Comparison of ENCODE assay signal across 12 cellular contexts in the genomic region with DNA sequence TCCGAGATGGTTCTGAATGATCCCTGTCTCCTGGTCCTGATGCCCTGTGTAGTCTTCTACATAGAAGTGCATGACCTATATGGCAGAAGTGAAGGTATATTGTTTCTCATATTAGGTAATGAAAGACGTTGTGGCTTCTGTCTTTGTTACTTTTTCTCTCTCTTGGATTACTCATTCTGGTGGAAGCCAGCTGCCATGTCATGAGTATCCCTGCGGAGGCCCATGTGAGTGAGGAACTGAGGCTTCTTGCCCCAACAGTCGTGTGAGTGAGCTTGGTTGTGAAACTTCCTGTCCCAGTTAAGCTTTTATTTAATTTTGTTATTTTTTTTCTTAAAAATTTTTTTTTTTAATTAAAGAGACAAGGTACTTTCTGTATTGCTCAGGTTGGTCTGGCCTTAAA.
DNase-seq lines count a peak whose midpoint lies in the region; ATAC-seq and TF ChIP-seq lines count a peak whose summit lies in the region.
"Had no signal": no experiment of that assay in that cellular context is flagged by ENCODE, and none has a peak within 500 bp of the region (broad histone marks: within the 10 kb centered on the region; RNA-seq: fewer than 3 reads in every experiment).

No MANE protein-coding gene starts in this region.

- peak; percentile 35 for DNase-seq in AG08395 (ENCODE audit: low spot score)
- DNase-seq in HS-5 (ENCODE audit: low read depth), result peak; percentile 58
- peak; percentile 86 for DNase-seq in amniotic epithelial cell (ENCODE audit: low read depth)
- peak; percentile 13 for DNase-seq in hepatic stellate cell (ENCODE audit: low spot score)
- DNase-seq in stimulated activated CD4-positive, alpha-beta T cell treated with anti-CD3 and anti-CD28 coated beads, Interleukin-1b, Interleukin-23, amount 100 ng/mL, for 48 hours, result no peak
- DNase-seq in spleen, result no peak
- DNase-seq: activated CD4-positive, alpha-beta memory T cell treated with anti-CD3 and anti-CD28 coated beads, Interleukin-2, amount 10 ng/mL, durations not matched to agents 7 days and 5 days; kidney glomerular epithelial cell; NCI-H1930; OCI-M1 had no signal

- no peak for ATAC-seq in activated CD4-positive, CD25-positive, alpha-beta regulatory T cell treated with anti-CD3 and anti-CD28 coated beads, Interleukin-2, amount 50 U/mL, for 24 hours
- ATAC-seq in HG03045 (IDR thresholded peaks at IDR 0.05; ENCODE audit: unreplicated experiment), result no peak

- peaks cover 0 to 100% (median 50%) of the 10 kb centered on the region in 6 donors for H3K36me3 ChIP-seq in spleen

- WGBS in spleen, 5 donors, result 45 to 77% (median 65%) methylated on average over 4 of the region's 4 CpGs

- H3K9me3 ChIP-seq in spleen, result peaks cover 0 to 7% (median 2%) of the 10 kb centered on the region in 8 donors

- no peaks in the 10 kb centered on the region for H3K27me3 ChIP-seq in spleen (replicated peaks in 1 of 7)

- H3K4me3 ChIP-seq in spleen, result no peak overlapping the region

- no peak for TF ChIP-seq POLR2A in spleen (IDR thresholded peaks at IDR 0.05)

- no peak for TF ChIP-seq CTCF in spleen (IDR thresholded peaks at IDR 0.05 in 8 of 11, conservative IDR thresholded peaks at IDR 0.05 in 3 of 11)

- intact Hi-C loops in spleen (cut with DNase I; ENCODE audit: low total_unique reads), result no loop called here

- no peak overlapping the region for H3K27ac ChIP-seq in spleen

- no peaks in the 10 kb centered on the region for H3K4me1 ChIP-seq in spleen

Comparison
In these comparisons a context has a peak if more than half of its experiments do, and no peak if none do; other contexts are left out.
1. DNase-seq: peak in AG08395 (single experiment), HS-5 (single experiment), amniotic epithelial cell (single experiment) and hepatic stellate cell (single experiment); none in stimulated activated CD4-positive, alpha-beta T cell treated with anti-CD3 and anti-CD28 coated beads, Interleukin-1b, Interleukin-23, amount 100 ng/mL, for 48 hours (single experiment) and spleen (single experiment).